ENCODE assay signal across 2 cellular contexts in the genomic region with DNA sequence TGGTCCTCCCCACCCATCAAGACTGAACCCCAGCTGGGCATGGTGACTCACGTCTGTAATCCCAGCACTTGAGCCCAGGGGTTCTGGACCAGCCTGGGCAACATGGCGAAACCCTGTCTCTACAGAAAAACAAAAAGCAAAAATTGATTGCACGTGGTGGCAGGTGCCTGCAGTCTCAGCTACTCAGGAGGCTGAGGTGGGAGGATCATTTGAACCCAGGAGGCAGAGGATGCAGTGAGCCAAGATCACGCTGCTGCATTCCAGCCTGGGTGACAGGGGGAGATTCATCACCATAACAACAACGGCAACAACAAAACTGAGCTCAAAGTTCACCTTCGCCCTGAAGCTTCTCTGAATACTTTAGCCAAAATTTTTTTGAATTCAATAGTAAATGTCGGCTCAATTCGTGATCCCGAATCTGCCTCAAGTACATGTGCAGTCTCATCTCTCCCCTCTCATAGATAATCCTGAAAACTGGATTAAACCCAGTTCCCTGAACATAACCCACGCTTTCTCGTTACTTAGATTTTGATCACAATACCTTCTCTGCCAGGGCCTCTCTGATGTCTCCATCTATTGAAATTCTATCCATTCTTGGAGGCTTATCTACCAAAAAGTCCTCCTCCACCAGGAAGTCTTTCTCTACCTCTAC.
A peak's percentile ranks its signal among the peaks of the same experiment; 100 is the strongest.
TF ChIP-seq lines count a peak whose summit lies in the region.

No MANE protein-coding gene starts in this region.

TF ChIP-seq in K562, 482 proteins besides CTCF, POLR2A, EP300 and RAD21:
- no peak for TF ChIP-seq RBFOX2 (IDR thresholded peaks at IDR 0.05; ENCODE audit: low read depth, low read length)
- no peak for TF ChIP-seq RBM39 (optimal IDR thresholded peaks at IDR 0.05; ENCODE audit: low read depth, low read length)
- peak; percentile 43 for TF ChIP-seq RFX1 (IDR thresholded peaks at IDR 0.05)
TF ChIP-seq in K562: peak in this region for 1.

TF ChIP-seq in HepG2, 621 proteins besides CTCF, POLR2A, EP300 and RAD21 (continues in another document):
- TF ChIP-seq SPEN (CRISPR knock-in tag; IDR thresholded peaks at IDR 0.05; ENCODE audit: low read depth) (peak; percentile 36; the same call in 1 of the 2 replicates), ZMYM3 (CRISPR knock-in tag; IDR thresholded peaks at IDR 0.05) (peak; percentile 99), SIN3A (IDR thresholded peaks at IDR 0.05; ENCODE audit: borderline replicate concordance, low read depth, low read length) (peak; percentile 45; the same call in 1 of the 2 replicates), HDAC2 (CRISPR knock-in tag; IDR thresholded peaks at IDR 0.05) (peak; percentile 62), MXD4 (CRISPR knock-in tag; IDR thresholded peaks at IDR 0.05) (0 out of 2 replicates have a peak, but pooled peaks have one; percentile 28), SOX13 (IDR thresholded peaks at IDR 0.05) (no peak), SOX13 (CRISPR knock-in tag; conservative IDR thresholded peaks at IDR 0.05 in 1 of 2, IDR thresholded peaks at IDR 0.05 in 1 of 2) (peak in 1 of 2 experiments; percentile 42; a peak in 1 of 4 replicates), HNF4G (IDR thresholded peaks at IDR 0.05; ENCODE audit: borderline replicate concordance, low read depth, low read length) (peak; percentile 6; the same call in 1 of the 2 replicates), HNF4G (CRISPR knock-in tag; IDR thresholded peaks at IDR 0.05; ENCODE audit: borderline replicate concordance, low read depth) (no peak), NCOA2 (CRISPR knock-in tag; IDR thresholded peaks at IDR 0.05) (0 out of 2 replicates have a peak, but pooled peaks have one; percentile 8), ELF3 (CRISPR knock-in tag; IDR thresholded peaks at IDR 0.05) (peak; percentile 16; the same call in 1 of the 2 replicates), MXI1 (IDR thresholded peaks at IDR 0.05; ENCODE audit: borderline replicate concordance, low read depth, low read length) (peak; percentile 65; the same call in 2 of the 3 replicates), TGIF2 (CRISPR knock-in tag; IDR thresholded peaks at IDR 0.05) (0 out of 2 replicates have a peak, but pooled peaks have one; percentile 37), FOSL2 (CRISPR knock-in tag; IDR thresholded peaks at IDR 0.05) (peak; percentile 5; the same call in 1 of the 2 replicates), ZNF768 (CRISPR knock-in tag; IDR thresholded peaks at IDR 0.05) (0 out of 2 replicates have a peak, but pooled peaks have one; percentile 12), HNF4A (CRISPR knock-in tag; IDR thresholded peaks at IDR 0.05) (peak; percentile 75), NR2F1 (CRISPR knock-in tag; IDR thresholded peaks at IDR 0.05) (no peak), MIER3 (CRISPR knock-in tag; IDR thresholded peaks at IDR 0.05; ENCODE audit: borderline replicate concordance) (no peak), RCOR2 (CRISPR knock-in tag; IDR thresholded peaks at IDR 0.05) (peak; percentile 92), ZNF24 (IDR thresholded peaks at IDR 0.05) (peak; percentile 76; the same call in 1 of the 2 replicates), ADNP (CRISPR knock-in tag; IDR thresholded peaks at IDR 0.05) (peak; percentile 95), ASH2L (IDR thresholded peaks at IDR 0.05; ENCODE audit: insufficient read length, low read depth, low read length) (peak; percentile 87), GATAD1 (CRISPR knock-in tag; IDR thresholded peaks at IDR 0.05) (no peak), PLRG1 (conservative IDR thresholded peaks at IDR 0.05) (no peak), EHMT2 (IDR thresholded peaks at IDR 0.05; ENCODE audit: borderline replicate concordance, low read depth, low read length) (0 out of 2 replicates have a peak, but pooled peaks have one; percentile 39), RXRA (CRISPR knock-in tag; IDR thresholded peaks at IDR 0.05) (peak; percentile 22; the same call in 1 of the 2 replicates), CHD4 (IDR thresholded peaks at IDR 0.05; ENCODE audit: borderline replicate concordance, low read length) (peak; percentile 91), ZNF614 (CRISPR knock-in tag; IDR thresholded peaks at IDR 0.05; ENCODE audit: borderline replicate concordance) (0 out of 2 replicates have a peak, but pooled peaks have one; percentile 38), LCORL (IDR thresholded peaks at IDR 0.05) (no peak; the same call in 1 of the 2 replicates), LCORL (CRISPR knock-in tag; IDR thresholded peaks at IDR 0.05) (peak; percentile 52; the same call in 1 of the 2 replicates), SALL1 (CRISPR knock-in tag; IDR thresholded peaks at IDR 0.05) (peak; percentile 58), SMC3 (IDR thresholded peaks at IDR 0.05; ENCODE audit: low read length) (peak; percentile 10; the same call in 1 of the 2 replicates), BHLHE40 (IDR thresholded peaks at IDR 0.05; ENCODE audit: low read length) (0 out of 2 replicates have a peak, but pooled peaks have one; percentile 7), NCOR1 (IDR thresholded peaks at IDR 0.05; ENCODE audit: borderline replicate concordance, low read length) (peak; percentile 65; the same call in 1 of the 2 replicates)
- TF ChIP-seq, protein P1, sequence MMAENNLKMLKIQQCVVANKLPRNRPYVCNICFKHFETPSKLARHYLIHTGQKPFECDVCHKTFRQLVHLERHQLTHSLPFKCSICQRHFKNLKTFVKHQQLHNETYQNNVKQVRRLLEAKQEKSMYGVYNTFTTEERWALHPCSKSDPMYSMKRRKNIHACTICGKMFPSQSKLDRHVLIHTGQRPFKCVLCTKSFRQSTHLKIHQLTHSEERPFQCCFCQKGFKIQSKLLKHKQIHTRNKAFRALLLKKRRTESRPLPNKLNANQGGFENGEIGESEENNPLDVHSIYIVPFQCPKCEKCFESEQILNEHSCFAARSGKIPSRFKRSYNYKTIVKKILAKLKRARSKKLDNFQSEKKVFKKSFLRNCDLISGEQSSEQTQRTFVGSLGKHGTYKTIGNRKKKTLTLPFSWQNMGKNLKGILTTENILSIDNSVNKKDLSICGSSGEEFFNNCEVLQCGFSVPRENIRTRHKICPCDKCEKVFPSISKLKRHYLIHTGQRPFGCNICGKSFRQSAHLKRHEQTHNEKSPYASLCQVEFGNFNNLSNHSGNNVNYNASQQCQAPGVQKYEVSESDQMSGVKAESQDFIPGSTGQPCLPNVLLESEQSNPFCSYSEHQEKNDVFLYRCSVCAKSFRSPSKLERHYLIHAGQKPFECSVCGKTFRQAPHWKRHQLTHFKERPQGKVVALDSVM (CRISPR knock-in tag; IDR thresholded peaks at IDR 0.05), result peak; percentile 100
- TF ChIP-seq, protein P2, sequence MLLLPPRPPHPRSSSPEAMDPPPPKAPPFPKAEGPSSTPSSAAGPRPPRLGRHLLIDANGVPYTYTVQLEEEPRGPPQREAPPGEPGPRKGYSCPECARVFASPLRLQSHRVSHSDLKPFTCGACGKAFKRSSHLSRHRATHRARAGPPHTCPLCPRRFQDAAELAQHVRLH (CRISPR knock-in tag; IDR thresholded peaks at IDR 0.05; ENCODE audit: borderline replicate concordance, low read depth), result peak; percentile 71; the same call in 1 of the 2 replicates
- TF ChIP-seq, protein P3, sequence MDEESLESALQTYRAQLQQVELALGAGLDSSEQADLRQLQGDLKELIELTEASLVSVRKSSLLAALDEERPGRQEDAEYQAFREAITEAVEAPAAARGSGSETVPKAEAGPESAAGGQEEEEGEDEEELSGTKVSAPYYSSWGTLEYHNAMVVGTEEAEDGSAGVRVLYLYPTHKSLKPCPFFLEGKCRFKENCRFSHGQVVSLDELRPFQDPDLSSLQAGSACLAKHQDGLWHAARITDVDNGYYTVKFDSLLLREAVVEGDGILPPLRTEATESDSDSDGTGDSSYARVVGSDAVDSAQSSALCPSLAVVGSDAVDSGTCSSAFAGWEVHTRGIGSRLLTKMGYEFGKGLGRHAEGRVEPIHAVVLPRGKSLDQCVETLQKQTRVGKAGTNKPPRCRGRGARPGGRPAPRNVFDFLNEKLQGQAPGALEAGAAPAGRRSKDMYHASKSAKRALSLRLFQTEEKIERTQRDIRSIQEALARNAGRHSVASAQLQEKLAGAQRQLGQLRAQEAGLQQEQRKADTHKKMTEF (CRISPR knock-in tag; IDR thresholded peaks at IDR 0.05), result peak; percentile 51; the same call in 1 of the 2 replicates
- TF ChIP-seq, protein P4, sequence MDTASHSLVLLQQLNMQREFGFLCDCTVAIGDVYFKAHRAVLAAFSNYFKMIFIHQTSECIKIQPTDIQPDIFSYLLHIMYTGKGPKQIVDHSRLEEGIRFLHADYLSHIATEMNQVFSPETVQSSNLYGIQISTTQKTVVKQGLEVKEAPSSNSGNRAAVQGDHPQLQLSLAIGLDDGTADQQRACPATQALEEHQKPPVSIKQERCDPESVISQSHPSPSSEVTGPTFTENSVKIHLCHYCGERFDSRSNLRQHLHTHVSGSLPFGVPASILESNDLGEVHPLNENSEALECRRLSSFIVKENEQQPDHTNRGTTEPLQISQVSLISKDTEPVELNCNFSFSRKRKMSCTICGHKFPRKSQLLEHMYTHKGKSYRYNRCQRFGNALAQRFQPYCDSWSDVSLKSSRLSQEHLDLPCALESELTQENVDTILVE (CRISPR knock-in tag; IDR thresholded peaks at IDR 0.05), result no peak
- TF ChIP-seq, protein P5, sequence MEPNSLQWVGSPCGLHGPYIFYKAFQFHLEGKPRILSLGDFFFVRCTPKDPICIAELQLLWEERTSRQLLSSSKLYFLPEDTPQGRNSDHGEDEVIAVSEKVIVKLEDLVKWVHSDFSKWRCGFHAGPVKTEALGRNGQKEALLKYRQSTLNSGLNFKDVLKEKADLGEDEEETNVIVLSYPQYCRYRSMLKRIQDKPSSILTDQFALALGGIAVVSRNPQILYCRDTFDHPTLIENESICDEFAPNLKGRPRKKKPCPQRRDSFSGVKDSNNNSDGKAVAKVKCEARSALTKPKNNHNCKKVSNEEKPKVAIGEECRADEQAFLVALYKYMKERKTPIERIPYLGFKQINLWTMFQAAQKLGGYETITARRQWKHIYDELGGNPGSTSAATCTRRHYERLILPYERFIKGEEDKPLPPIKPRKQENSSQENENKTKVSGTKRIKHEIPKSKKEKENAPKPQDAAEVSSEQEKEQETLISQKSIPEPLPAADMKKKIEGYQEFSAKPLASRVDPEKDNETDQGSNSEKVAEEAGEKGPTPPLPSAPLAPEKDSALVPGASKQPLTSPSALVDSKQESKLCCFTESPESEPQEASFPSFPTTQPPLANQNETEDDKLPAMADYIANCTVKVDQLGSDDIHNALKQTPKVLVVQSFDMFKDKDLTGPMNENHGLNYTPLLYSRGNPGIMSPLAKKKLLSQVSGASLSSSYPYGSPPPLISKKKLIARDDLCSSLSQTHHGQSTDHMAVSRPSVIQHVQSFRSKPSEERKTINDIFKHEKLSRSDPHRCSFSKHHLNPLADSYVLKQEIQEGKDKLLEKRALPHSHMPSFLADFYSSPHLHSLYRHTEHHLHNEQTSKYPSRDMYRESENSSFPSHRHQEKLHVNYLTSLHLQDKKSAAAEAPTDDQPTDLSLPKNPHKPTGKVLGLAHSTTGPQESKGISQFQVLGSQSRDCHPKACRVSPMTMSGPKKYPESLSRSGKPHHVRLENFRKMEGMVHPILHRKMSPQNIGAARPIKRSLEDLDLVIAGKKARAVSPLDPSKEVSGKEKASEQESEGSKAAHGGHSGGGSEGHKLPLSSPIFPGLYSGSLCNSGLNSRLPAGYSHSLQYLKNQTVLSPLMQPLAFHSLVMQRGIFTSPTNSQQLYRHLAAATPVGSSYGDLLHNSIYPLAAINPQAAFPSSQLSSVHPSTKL (CRISPR knock-in tag; IDR thresholded peaks at IDR 0.05), result 0 out of 2 replicates have a peak, but pooled peaks have one; percentile 43
- TF ChIP-seq, protein P6, sequence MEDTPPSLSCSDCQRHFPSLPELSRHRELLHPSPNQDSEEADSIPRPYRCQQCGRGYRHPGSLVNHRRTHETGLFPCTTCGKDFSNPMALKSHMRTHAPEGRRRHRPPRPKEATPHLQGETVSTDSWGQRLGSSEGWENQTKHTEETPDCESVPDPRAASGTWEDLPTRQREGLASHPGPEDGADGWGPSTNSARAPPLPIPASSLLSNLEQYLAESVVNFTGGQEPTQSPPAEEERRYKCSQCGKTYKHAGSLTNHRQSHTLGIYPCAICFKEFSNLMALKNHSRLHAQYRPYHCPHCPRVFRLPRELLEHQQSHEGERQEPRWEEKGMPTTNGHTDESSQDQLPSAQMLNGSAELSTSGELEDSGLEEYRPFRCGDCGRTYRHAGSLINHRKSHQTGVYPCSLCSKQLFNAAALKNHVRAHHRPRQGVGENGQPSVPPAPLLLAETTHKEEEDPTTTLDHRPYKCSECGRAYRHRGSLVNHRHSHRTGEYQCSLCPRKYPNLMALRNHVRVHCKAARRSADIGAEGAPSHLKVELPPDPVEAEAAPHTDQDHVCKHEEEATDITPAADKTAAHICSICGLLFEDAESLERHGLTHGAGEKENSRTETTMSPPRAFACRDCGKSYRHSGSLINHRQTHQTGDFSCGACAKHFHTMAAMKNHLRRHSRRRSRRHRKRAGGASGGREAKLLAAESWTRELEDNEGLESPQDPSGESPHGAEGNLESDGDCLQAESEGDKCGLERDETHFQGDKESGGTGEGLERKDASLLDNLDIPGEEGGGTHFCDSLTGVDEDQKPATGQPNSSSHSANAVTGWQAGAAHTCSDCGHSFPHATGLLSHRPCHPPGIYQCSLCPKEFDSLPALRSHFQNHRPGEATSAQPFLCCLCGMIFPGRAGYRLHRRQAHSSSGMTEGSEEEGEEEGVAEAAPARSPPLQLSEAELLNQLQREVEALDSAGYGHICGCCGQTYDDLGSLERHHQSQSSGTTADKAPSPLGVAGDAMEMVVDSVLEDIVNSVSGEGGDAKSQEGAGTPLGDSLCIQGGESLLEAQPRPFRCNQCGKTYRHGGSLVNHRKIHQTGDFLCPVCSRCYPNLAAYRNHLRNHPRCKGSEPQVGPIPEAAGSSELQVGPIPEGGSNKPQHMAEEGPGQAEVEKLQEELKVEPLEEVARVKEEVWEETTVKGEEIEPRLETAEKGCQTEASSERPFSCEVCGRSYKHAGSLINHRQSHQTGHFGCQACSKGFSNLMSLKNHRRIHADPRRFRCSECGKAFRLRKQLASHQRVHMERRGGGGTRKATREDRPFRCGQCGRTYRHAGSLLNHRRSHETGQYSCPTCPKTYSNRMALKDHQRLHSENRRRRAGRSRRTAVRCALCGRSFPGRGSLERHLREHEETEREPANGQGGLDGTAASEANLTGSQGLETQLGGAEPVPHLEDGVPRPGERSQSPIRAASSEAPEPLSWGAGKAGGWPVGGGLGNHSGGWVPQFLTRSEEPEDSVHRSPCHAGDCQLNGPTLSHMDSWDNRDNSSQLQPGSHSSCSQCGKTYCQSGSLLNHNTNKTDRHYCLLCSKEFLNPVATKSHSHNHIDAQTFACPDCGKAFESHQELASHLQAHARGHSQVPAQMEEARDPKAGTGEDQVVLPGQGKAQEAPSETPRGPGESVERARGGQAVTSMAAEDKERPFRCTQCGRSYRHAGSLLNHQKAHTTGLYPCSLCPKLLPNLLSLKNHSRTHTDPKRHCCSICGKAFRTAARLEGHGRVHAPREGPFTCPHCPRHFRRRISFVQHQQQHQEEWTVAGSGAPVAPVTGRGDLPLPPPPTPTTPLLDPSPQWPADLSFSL (CRISPR knock-in tag; IDR thresholded peaks at IDR 0.05), result no peak
- TF ChIP-seq, protein P7, sequence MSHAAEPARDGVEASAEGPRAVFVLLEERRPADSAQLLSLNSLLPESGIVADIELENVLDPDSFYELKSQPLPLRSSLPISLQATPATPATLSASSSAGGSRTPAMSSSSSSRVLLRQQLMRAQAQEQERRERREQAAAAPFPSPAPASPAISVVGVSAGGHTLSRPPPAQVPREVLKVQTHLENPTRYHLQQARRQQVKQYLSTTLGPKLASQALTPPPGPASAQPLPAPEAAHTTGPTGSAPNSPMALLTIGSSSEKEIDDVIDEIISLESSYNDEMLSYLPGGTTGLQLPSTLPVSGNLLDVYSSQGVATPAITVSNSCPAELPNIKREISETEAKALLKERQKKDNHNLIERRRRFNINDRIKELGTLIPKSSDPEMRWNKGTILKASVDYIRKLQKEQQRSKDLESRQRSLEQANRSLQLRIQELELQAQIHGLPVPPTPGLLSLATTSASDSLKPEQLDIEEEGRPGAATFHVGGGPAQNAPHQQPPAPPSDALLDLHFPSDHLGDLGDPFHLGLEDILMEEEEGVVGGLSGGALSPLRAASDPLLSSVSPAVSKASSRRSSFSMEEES (CRISPR knock-in tag; IDR thresholded peaks at IDR 0.05), result peak; percentile 49; the same call in 1 of the 2 replicates
